Comparison of ENCODE assay signal across 24 cellular contexts in the genomic region with DNA sequence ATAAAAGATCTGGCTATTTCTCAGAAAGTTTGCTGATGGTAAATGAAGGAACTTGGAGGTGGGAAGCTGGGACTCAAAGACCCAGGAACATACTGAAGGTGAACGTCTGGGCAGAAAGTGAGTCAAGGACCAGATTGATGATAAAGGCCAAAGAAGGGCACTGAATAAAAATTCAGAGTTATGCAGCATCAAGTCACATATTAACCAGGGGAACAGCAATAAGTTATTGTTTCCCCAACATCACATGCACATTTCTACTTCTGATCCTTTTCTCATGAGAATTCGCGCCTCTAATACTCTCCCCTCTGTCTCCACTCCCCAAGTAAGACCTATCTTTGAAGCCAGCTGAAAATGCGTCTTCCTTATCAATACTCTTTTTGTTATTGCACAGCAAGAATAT.
DNase-seq lines count a peak whose midpoint lies in the region; ATAC-seq and TF ChIP-seq lines count a peak whose summit lies in the region.
"Had no signal": no experiment of that assay in that cellular context is flagged by ENCODE, and none has a peak within 500 bp of the region (broad histone marks: within the 10 kb centered on the region; RNA-seq: fewer than 3 reads in every experiment).

No MANE protein-coding gene starts in this region.

- no peaks in the 10 kb centered on the region for H3K4me1 Mint-ChIP-seq in activated CD8-positive, alpha-beta T cell treated with anti-CD3 and anti-CD28 coated beads for 36 hours (ENCODE audit: low read depth)
- H3K4me1 Mint-ChIP-seq in activated CD8-positive, alpha-beta T cell treated with anti-CD3 and anti-CD28 coated beads, Interleukin-2, amount 10 ng/mL, durations not matched to agents 7 days and 5 days (ENCODE audit: low read depth): no peaks in the 10 kb centered on the region
- H3K4me1 Mint-ChIP-seq in WTC11: peaks cover 10% of the 10 kb centered on the region
- H3K4me1 Mint-ChIP-seq in activated T-helper 2 cell treated with anti-CD3 and anti-CD28 coated beads, Interferon-gamma antibody, Interleukin-2, Interleukin-4, amounts not matched to agents 10 μg/mL and 5 μg/mL and 100 μg/mL, durations not matched to agents 14 hours and 24 hours and 36 hours (ENCODE audit: low read depth): no peaks in the 10 kb centered on the region
- H3K4me1 Mint-ChIP-seq: CD14-positive monocyte; CD4-positive, alpha-beta memory T cell; CD4-positive, CD25-positive, alpha-beta regulatory T cell; CD8-positive, alpha-beta memory T cell had no signal

- TF ChIP-seq CTCF in activated CD8-positive, alpha-beta T cell treated with anti-CD3 and anti-CD28 coated beads for 36 hours (IDR thresholded peaks at IDR 0.05): peak; percentile 5
- TF ChIP-seq CTCF in WTC11 (IDR thresholded peaks at IDR 0.05): no peak

- CTCF ChIA-PET in activated CD8-positive, alpha-beta T cell treated with anti-CD3 and anti-CD28 coated beads for 36 hours (lab: Charles Lee): no interaction called here
- CTCF ChIA-PET in activated CD8-positive, alpha-beta T cell treated with anti-CD3 and anti-CD28 coated beads, Interleukin-2, amount 10 ng/mL, durations not matched to agents 7 days and 5 days (lab: Charles Lee): no interaction called here
- CTCF ChIA-PET in WTC11 (lab: Charles Lee): no interaction called here

- H3K27me3 Mint-ChIP-seq in activated CD8-positive, alpha-beta T cell treated with anti-CD3 and anti-CD28 coated beads for 36 hours: no peaks in the 10 kb centered on the region
- no peaks in the 10 kb centered on the region for H3K27me3 Mint-ChIP-seq in activated CD8-positive, alpha-beta T cell treated with anti-CD3 and anti-CD28 coated beads, Interleukin-2, amount 10 ng/mL, durations not matched to agents 7 days and 5 days (ENCODE audit: low read depth)
- H3K27me3 Mint-ChIP-seq in WTC11 (ENCODE audit: low read depth): no peaks in the 10 kb centered on the region
- no peaks in the 10 kb centered on the region for H3K27me3 Mint-ChIP-seq in activated T-helper 2 cell treated with anti-CD3 and anti-CD28 coated beads, Interferon-gamma antibody, Interleukin-2, Interleukin-4, amounts not matched to agents 10 μg/mL and 5 μg/mL and 100 μg/mL, durations not matched to agents 14 hours and 24 hours and 36 hours (ENCODE audit: low read depth)
- H3K27me3 Mint-ChIP-seq: CD4-positive, CD25-positive, alpha-beta regulatory T cell; CD8-positive, alpha-beta memory T cell had no signal

- no peak for DNase-seq in activated CD8-positive, alpha-beta T cell treated with anti-CD3 and anti-CD28 coated beads for 36 hours
- DNase-seq in activated CD8-positive, alpha-beta T cell treated with anti-CD3 and anti-CD28 coated beads, Interleukin-2, amount 10 ng/mL, durations not matched to agents 7 days and 5 days: no peak
- DNase-seq in WTC11 (ENCODE audit: low spot score) (no peak), kidney glomerular epithelial cell (lab: John Stamatoyannopoulos, UW) (peak; percentile 13), renal cortical epithelial cell (ENCODE audit: low read depth) (peak; percentile 74), inferior parietal cortex (ENCODE audit: extremely low spot score) (no peak)
- DNase-seq in activated T-helper 2 cell treated with anti-CD3 and anti-CD28 coated beads, Interferon-gamma antibody, Interleukin-2, Interleukin-4, amounts not matched to agents 10 μg/mL and 5 μg/mL and 100 μg/mL, durations not matched to agents 14 hours and 24 hours and 36 hours (ENCODE audit: low spot score): no peak
- DNase-seq: BE2C; C1 segment of cervical spinal cord; CD4-positive, alpha-beta memory T cell; CD4-positive, CD25-positive, alpha-beta regulatory T cell; CD8-positive, alpha-beta memory T cell; COR-L47; DMS 273 treated with DMSO at 0.1 percent for 48 hours; DMS153; DMS53; DMS79; DND-41; EL; GDM1 had no signal

- H3K9me3 Mint-ChIP-seq in activated CD8-positive, alpha-beta T cell treated with anti-CD3 and anti-CD28 coated beads for 36 hours: no peaks in the 10 kb centered on the region
- no peaks in the 10 kb centered on the region for H3K9me3 Mint-ChIP-seq in activated CD8-positive, alpha-beta T cell treated with anti-CD3 and anti-CD28 coated beads, Interleukin-2, amount 10 ng/mL, durations not matched to agents 7 days and 5 days (ENCODE audit: insufficient read depth)
- no peaks in the 10 kb centered on the region for H3K9me3 Mint-ChIP-seq in WTC11
- H3K9me3 Mint-ChIP-seq in activated T-helper 2 cell treated with anti-CD3 and anti-CD28 coated beads, Interferon-gamma antibody, Interleukin-2, Interleukin-4, amounts not matched to agents 10 μg/mL and 5 μg/mL and 100 μg/mL, durations not matched to agents 14 hours and 24 hours and 36 hours: no peaks in the 10 kb centered on the region
- H3K9me3 Mint-ChIP-seq: CD4-positive, CD25-positive, alpha-beta regulatory T cell; CD8-positive, alpha-beta memory T cell had no signal

- no peak overlapping the region for H3K4me3 Mint-ChIP-seq in activated CD8-positive, alpha-beta T cell treated with anti-CD3 and anti-CD28 coated beads for 36 hours
- H3K4me3 Mint-ChIP-seq in activated CD8-positive, alpha-beta T cell treated with anti-CD3 and anti-CD28 coated beads, Interleukin-2, amount 10 ng/mL, durations not matched to agents 7 days and 5 days: no peak overlapping the region
- no peak overlapping the region for H3K4me3 Mint-ChIP-seq in WTC11
- H3K4me3 Mint-ChIP-seq in activated T-helper 2 cell treated with anti-CD3 and anti-CD28 coated beads, Interferon-gamma antibody, Interleukin-2, Interleukin-4, amounts not matched to agents 10 μg/mL and 5 μg/mL and 100 μg/mL, durations not matched to agents 14 hours and 24 hours and 36 hours (ENCODE audit: low read depth): no peak overlapping the region
- H3K4me3 Mint-ChIP-seq: CD14-positive monocyte; CD4-positive, alpha-beta memory T cell; CD4-positive, CD25-positive, alpha-beta regulatory T cell; CD8-positive, alpha-beta memory T cell had no signal

- H3K27ac Mint-ChIP-seq in activated CD8-positive, alpha-beta T cell treated with anti-CD3 and anti-CD28 coated beads for 36 hours: no peak overlapping the region
- no peak overlapping the region for H3K27ac Mint-ChIP-seq in activated CD8-positive, alpha-beta T cell treated with anti-CD3 and anti-CD28 coated beads, Interleukin-2, amount 10 ng/mL, durations not matched to agents 7 days and 5 days
- H3K27ac Mint-ChIP-seq in WTC11: no peak overlapping the region
- no peak overlapping the region for H3K27ac Mint-ChIP-seq in activated T-helper 2 cell treated with anti-CD3 and anti-CD28 coated beads, Interferon-gamma antibody, Interleukin-2, Interleukin-4, amounts not matched to agents 10 μg/mL and 5 μg/mL and 100 μg/mL, durations not matched to agents 14 hours and 24 hours and 36 hours
- H3K27ac Mint-ChIP-seq: CD14-positive monocyte; CD4-positive, alpha-beta memory T cell; CD4-positive, CD25-positive, alpha-beta regulatory T cell; CD8-positive, alpha-beta memory T cell had no signal

- ATAC-seq in activated CD8-positive, alpha-beta T cell treated with anti-CD3 and anti-CD28 coated beads for 36 hours: no peak
- no peak for ATAC-seq in activated CD8-positive, alpha-beta T cell treated with anti-CD3 and anti-CD28 coated beads, Interleukin-2, amount 10 ng/mL, durations not matched to agents 7 days and 5 days
- ATAC-seq in WTC11 (no peak), HG02610 (IDR thresholded peaks at IDR 0.05; ENCODE audit: unreplicated experiment) (no peak)
- ATAC-seq: A549, GM12878 had no signal

- H3K36me3 Mint-ChIP-seq in activated CD8-positive, alpha-beta T cell treated with anti-CD3 and anti-CD28 coated beads for 36 hours (ENCODE audit: low read depth): no peaks in the 10 kb centered on the region
- no peaks in the 10 kb centered on the region for H3K36me3 Mint-ChIP-seq in activated CD8-positive, alpha-beta T cell treated with anti-CD3 and anti-CD28 coated beads, Interleukin-2, amount 10 ng/mL, durations not matched to agents 7 days and 5 days (ENCODE audit: low read depth)
- H3K36me3 Mint-ChIP-seq in WTC11: no peaks in the 10 kb centered on the region
- H3K36me3 Mint-ChIP-seq in activated T-helper 2 cell treated with anti-CD3 and anti-CD28 coated beads, Interferon-gamma antibody, Interleukin-2, Interleukin-4, amounts not matched to agents 10 μg/mL and 5 μg/mL and 100 μg/mL, durations not matched to agents 14 hours and 24 hours and 36 hours (ENCODE audit: low read depth): no peaks in the 10 kb centered on the region
- H3K36me3 Mint-ChIP-seq: CD14-positive monocyte; CD4-positive, alpha-beta memory T cell; CD4-positive, CD25-positive, alpha-beta regulatory T cell; CD8-positive, alpha-beta memory T cell had no signal

- POLR2A ChIA-PET in activated CD8-positive, alpha-beta T cell treated with anti-CD3 and anti-CD28 coated beads for 36 hours (lab: Charles Lee): interaction anchor here (0.6 to 0.9 kb wide), 2 partner anchors 13 to 428 kb away, joined by 3 read pairs; no protein-coding TSS in a partner anchor
- POLR2A ChIA-PET in activated CD8-positive, alpha-beta T cell treated with anti-CD3 and anti-CD28 coated beads, Interleukin-2, amount 10 ng/mL, durations not matched to agents 7 days and 5 days (lab: Charles Lee): no interaction called here
- POLR2A ChIA-PET in WTC11 (lab: Charles Lee): no interaction called here

- intact Hi-C loops in activated CD8-positive, alpha-beta T cell treated with anti-CD3 and anti-CD28 coated beads for 36 hours (cut with micrococcal nuclease): no loop called here
- intact Hi-C loops in activated T-helper 2 cell treated with anti-CD3 and anti-CD28 coated beads, Interferon-gamma antibody, Interleukin-2, Interleukin-4, amounts not matched to agents 10 μg/mL and 5 μg/mL and 100 μg/mL, durations not matched to agents 14 hours and 24 hours and 36 hours (cut with micrococcal nuclease): no loop called here

TF ChIP-seq in WTC11, 78 proteins besides CTCF, POLR2A, EP300 and RAD21 (continues in another document):
- TF ChIP-seq, protein P1, sequence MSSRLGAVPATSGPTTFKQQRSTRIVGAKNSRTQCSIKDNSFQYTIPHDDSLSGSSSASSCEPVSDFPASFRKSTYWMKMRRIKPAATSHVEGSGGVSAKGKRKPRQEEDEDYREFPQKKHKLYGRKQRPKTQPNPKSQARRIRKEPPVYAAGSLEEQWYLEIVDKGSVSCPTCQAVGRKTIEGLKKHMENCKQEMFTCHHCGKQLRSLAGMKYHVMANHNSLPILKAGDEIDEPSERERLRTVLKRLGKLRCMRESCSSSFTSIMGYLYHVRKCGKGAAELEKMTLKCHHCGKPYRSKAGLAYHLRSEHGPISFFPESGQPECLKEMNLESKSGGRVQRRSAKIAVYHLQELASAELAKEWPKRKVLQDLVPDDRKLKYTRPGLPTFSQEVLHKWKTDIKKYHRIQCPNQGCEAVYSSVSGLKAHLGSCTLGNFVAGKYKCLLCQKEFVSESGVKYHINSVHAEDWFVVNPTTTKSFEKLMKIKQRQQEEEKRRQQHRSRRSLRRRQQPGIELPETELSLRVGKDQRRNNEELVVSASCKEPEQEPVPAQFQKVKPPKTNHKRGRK (CRISPR knock-in tag; IDR thresholded peaks at IDR 0.05; ENCODE audit: borderline replicate concordance): peak; percentile 34; the same call in 1 of the 2 replicates

Comparison
In these comparisons a context has a peak if more than half of its experiments do, and no peak if none do; other contexts are left out.
1. DNase-seq: peak in kidney glomerular epithelial cell (single experiment) and renal cortical epithelial cell (single experiment); none in activated CD8-positive, alpha-beta T cell treated with anti-CD3 and anti-CD28 coated beads for 36 hours (single experiment), activated CD8-positive, alpha-beta T cell treated with anti-CD3 and anti-CD28 coated beads, Interleukin-2, amount 10 ng/mL, durations not matched to agents 7 days and 5 days (single experiment), WTC11 (single experiment), inferior parietal cortex (single experiment) and activated T-helper 2 cell treated with anti-CD3 and anti-CD28 coated beads, Interferon-gamma antibody, Interleukin-2, Interleukin-4, amounts not matched to agents 10 μg/mL and 5 μg/mL and 100 μg/mL, durations not matched to agents 14 hours and 24 hours and 36 hours (single experiment).